1 cellular context compared by ENCODE assay signal in genomic region chr10:14837756-14838581, GRCh38.
TF ChIP-seq lines count a peak whose summit lies in the region.

TSS of gene CDNF (minus strand) at chr10:14838037. CDS start at chr10:14837946, 91 bp downstream.
A gene with protein sequence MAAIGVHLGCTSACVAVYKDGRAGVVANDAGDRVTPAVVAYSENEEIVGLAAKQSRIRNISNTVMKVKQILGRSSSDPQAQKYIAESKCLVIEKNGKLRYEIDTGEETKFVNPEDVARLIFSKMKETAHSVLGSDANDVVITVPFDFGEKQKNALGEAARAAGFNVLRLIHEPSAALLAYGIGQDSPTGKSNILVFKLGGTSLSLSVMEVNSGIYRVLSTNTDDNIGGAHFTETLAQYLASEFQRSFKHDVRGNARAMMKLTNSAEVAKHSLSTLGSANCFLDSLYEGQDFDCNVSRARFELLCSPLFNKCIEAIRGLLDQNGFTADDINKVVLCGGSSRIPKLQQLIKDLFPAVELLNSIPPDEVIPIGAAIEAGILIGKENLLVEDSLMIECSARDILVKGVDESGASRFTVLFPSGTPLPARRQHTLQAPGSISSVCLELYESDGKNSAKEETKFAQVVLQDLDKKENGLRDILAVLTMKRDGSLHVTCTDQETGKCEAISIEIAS (plus strand): TSS chr10:14838306. CDS start chr10:14838403, 97 bp downstream.
TSS of gene MSANTD7 (plus strand) at chr10:14838306. CDS start at chr10:14842285, 3,979 bp downstream.

TF ChIP-seq in K562, 482 proteins besides CTCF, POLR2A, EP300 and RAD21 (continued from another document and continues in another):
- TF ChIP-seq, protein P1, sequence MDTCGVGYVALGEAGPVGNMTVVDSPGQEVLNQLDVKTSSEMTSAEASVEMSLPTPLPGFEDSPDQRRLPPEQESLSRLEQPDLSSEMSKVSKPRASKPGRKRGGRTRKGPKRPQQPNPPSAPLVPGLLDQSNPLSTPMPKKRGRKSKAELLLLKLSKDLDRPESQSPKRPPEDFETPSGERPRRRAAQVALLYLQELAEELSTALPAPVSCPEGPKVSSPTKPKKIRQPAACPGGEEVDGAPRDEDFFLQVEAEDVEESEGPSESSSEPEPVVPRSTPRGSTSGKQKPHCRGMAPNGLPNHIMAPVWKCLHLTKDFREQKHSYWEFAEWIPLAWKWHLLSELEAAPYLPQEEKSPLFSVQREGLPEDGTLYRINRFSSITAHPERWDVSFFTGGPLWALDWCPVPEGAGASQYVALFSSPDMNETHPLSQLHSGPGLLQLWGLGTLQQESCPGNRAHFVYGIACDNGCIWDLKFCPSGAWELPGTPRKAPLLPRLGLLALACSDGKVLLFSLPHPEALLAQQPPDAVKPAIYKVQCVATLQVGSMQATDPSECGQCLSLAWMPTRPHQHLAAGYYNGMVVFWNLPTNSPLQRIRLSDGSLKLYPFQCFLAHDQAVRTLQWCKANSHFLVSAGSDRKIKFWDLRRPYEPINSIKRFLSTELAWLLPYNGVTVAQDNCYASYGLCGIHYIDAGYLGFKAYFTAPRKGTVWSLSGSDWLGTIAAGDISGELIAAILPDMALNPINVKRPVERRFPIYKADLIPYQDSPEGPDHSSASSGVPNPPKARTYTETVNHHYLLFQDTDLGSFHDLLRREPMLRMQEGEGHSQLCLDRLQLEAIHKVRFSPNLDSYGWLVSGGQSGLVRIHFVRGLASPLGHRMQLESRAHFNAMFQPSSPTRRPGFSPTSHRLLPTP (IDR thresholded peaks at IDR 0.05; ENCODE audit: borderline replicate concordance, extremely low read depth, insufficient read length) = no peak
- TF ChIP-seq PRDM10 (IDR thresholded peaks at IDR 0.05; ENCODE audit: partially characterized antibody) (peak; percentile 7), LCOR (CRISPR knock-in tag; IDR thresholded peaks at IDR 0.05) (peak; percentile 62; the same call in 1 of the 2 replicates), BHLHE40 (IDR thresholded peaks at IDR 0.05; ENCODE audit: low read length) (peak; percentile 89), TRIM24 (IDR thresholded peaks at IDR 0.05) (no peak), L3MBTL2 (IDR thresholded peaks at IDR 0.05) (peak; percentile 62), HNRNPLL (IDR thresholded peaks at IDR 0.05; ENCODE audit: low read depth, low read length, poor library complexity, severe bottlenecking) (peak; percentile 80), ZNF699 (CRISPR knock-in tag; IDR thresholded peaks at IDR 0.05; ENCODE audit: insufficient replicate concordance) (no peak), CLOCK (CRISPR knock-in tag; IDR thresholded peaks at IDR 0.05; ENCODE audit: borderline replicate concordance) (no peak), TFAP4 (CRISPR knock-in tag; IDR thresholded peaks at IDR 0.05; ENCODE audit: borderline replicate concordance) (peak; percentile 72), MGA (IDR thresholded peaks at IDR 0.05) (peak; percentile 46), ZNF354B (CRISPR knock-in tag; IDR thresholded peaks at IDR 0.05) (no peak), GTF2A2 (tag; IDR thresholded peaks at IDR 0.05) (no peak)
- TF ChIP-seq, protein P2, sequence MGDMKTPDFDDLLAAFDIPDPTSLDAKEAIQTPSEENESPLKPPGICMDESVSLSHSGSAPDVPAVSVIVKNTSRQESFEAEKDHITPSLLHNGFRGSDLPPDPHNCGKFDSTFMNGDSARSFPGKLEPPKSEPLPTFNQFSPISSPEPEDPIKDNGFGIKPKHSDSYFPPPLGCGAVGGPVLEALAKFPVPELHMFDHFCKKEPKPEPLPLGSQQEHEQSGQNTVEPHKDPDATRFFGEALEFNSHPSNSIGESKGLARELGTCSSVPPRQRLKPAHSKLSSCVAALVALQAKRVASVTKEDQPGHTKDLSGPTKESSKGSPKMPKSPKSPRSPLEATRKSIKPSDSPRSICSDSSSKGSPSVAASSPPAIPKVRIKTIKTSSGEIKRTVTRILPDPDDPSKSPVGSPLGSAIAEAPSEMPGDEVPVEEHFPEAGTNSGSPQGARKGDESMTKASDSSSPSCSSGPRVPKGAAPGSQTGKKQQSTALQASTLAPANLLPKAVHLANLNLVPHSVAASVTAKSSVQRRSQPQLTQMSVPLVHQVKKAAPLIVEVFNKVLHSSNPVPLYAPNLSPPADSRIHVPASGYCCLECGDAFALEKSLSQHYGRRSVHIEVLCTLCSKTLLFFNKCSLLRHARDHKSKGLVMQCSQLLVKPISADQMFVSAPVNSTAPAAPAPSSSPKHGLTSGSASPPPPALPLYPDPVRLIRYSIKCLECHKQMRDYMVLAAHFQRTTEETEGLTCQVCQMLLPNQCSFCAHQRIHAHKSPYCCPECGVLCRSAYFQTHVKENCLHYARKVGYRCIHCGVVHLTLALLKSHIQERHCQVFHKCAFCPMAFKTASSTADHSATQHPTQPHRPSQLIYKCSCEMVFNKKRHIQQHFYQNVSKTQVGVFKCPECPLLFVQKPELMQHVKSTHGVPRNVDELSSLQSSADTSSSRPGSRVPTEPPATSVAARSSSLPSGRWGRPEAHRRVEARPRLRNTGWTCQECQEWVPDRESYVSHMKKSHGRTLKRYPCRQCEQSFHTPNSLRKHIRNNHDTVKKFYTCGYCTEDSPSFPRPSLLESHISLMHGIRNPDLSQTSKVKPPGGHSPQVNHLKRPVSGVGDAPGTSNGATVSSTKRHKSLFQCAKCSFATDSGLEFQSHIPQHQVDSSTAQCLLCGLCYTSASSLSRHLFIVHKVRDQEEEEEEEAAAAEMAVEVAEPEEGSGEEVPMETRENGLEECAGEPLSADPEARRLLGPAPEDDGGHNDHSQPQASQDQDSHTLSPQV (IDR thresholded peaks at IDR 0.05) = no peak
- TF ChIP-seq, protein P3, sequence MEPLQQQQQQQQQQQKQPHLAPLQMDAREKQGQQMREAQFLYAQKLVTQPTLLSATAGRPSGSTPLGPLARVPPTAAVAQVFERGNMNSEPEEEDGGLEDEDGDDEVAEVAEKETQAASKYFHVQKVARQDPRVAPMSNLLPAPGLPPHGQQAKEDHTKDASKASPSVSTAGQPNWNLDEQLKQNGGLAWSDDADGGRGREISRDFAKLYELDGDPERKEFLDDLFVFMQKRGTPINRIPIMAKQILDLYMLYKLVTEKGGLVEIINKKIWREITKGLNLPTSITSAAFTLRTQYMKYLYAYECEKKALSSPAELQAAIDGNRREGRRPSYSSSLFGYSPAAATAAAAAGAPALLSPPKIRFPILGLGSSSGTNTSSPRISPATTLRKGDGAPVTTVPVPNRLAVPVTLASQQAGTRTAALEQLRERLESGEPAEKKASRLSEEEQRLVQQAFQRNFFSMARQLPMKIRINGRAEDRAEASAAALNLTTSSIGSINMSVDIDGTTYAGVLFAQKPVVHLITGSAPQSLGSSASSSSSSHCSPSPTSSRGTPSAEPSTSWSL (CRISPR knock-in tag; IDR thresholded peaks at IDR 0.05; ENCODE audit: borderline replicate concordance) = no peak
